Comparison of ENCODE assay signal across 1 cellular context in genomic region chr9:128099932-128100491, GRCh38.
TF ChIP-seq lines count a peak whose summit lies in the region.

No MANE protein-coding gene starts in this region.

TF ChIP-seq in K562, 482 proteins besides CTCF, POLR2A, EP300 and RAD21 (continued from another document):
- TF ChIP-seq ZBTB1 (CRISPR knock-in tag; IDR thresholded peaks at IDR 0.05; ENCODE audit: borderline replicate concordance, low read depth) = no peak
- TF ChIP-seq ZC3H11A (IDR thresholded peaks at IDR 0.05; ENCODE audit: low read depth, low read length) = no peak
- TF ChIP-seq ZNF124 (CRISPR knock-in tag; IDR thresholded peaks at IDR 0.05) = no peak
- TF ChIP-seq TAF7 (tag; IDR thresholded peaks at IDR 0.05) = no peak
- no peak for TF ChIP-seq ZNF644 (tag; IDR thresholded peaks at IDR 0.05; ENCODE audit: low read depth)
- TF ChIP-seq ZBED1 (IDR thresholded peaks at IDR 0.05) = no peak
- TF ChIP-seq ZFP36 (IDR thresholded peaks at IDR 0.05; ENCODE audit: low read depth, low read length, partially characterized antibody) = peak; percentile 81
- no peak for TF ChIP-seq PHTF2 (CRISPR knock-in tag; IDR thresholded peaks at IDR 0.05)
- TF ChIP-seq DDX20 (tag; IDR thresholded peaks at IDR 0.05; ENCODE audit: low read depth) = no peak
- TF ChIP-seq COPS2 (conservative IDR thresholded peaks at IDR 0.05) = no peak
- no peak for TF ChIP-seq ZNF778 (CRISPR knock-in tag; IDR thresholded peaks at IDR 0.05)
- TF ChIP-seq ATF1 (CRISPR knock-in tag; IDR thresholded peaks at IDR 0.05) = no peak
- no peak for TF ChIP-seq ATF1 (tag; IDR thresholded peaks at IDR 0.05)
- TF ChIP-seq ATF3 (IDR thresholded peaks at IDR 0.05) = 0 out of 2 replicates have a peak, but pooled peaks have one; percentile 40
- no peak for TF ChIP-seq ATF3 (CRISPR knock-in tag; conservative IDR thresholded peaks at IDR 0.05)
- no peak for TF ChIP-seq CLOCK (CRISPR knock-in tag; IDR thresholded peaks at IDR 0.05; ENCODE audit: borderline replicate concordance)
- no peak for TF ChIP-seq ZNF75A (CRISPR knock-in tag; IDR thresholded peaks at IDR 0.05)
- no peak for TF ChIP-seq ARID4B (CRISPR knock-in tag; IDR thresholded peaks at IDR 0.05)
- TF ChIP-seq HDAC2 (IDR thresholded peaks at IDR 0.05) = 0 out of 2 replicates have a peak, but pooled peaks have one; percentile 1
- TF ChIP-seq ZNF24 (IDR thresholded peaks at IDR 0.05) = no peak
- no peak for TF ChIP-seq ETS2 (tag; IDR thresholded peaks at IDR 0.05; ENCODE audit: borderline replicate concordance, poor library complexity, severe bottlenecking)
- peak; percentile 47; the same call in 1 of the 2 replicates for TF ChIP-seq FOSL1 (tag; conservative IDR thresholded peaks at IDR 0.05)
